Comparison of ENCODE assay signal across 8 cellular contexts in the genomic region with DNA sequence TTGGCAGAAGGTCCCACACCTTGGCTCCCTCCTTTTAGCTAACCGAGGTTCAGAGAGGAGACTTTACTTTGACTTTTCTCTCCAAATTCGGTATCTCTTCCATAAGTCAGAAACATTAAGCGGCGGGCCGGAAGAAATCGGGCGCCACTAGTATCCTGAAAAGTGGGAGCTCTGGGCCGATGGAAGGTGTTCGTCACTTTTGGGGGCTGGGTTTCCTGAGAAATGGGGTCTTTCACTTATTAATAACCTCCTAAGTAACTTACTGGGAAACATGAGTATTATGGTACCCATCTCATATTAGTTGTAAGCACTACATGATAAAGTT. TPM values are rescaled to one million over a fixed set of nuclear protein-coding genes. Genes with fewer than 3 reads are reported as not detected.
DNase-seq lines count a peak whose midpoint lies in the region; ATAC-seq and TF ChIP-seq lines count a peak whose summit lies in the region.

No MANE protein-coding gene starts in this region.

- H3K27me3 ChIP-seq in adrenal gland (no peaks in the 10 kb centered on the region), right lobe of liver (no peaks in the 10 kb centered on the region), tibial nerve (no peaks in the 10 kb centered on the region)

- ATAC-seq in right lobe of liver: no peak
- no peak for ATAC-seq in HG03439 (IDR thresholded peaks at IDR 0.05; ENCODE audit: unreplicated experiment)

- intact Hi-C loops in adrenal gland (cut with DNase I): loop anchor here in 1 of 2 donors (5.0 kb wide), 1 partner anchor 85 kb away; a partner anchor contains a TSS
- intact Hi-C loops in right lobe of liver (cut with DNase I): no loop called here

- DNase-seq in activated T-cell treated with anti-CD3 and anti-CD28 coated beads, Interleukin-2, amount 50 U/mL, for 24 hours: no peak
- no peak for DNase-seq in activated T-cell treated with anti-CD3 and anti-CD28 coated beads, Interleukin-2, amount 50 U/mL, for 1 hour
- no peak for DNase-seq in adrenal gland
- DNase-seq in right lobe of liver: no peak
- peak; percentile 16 to 22 for DNase-seq in tibial nerve (ENCODE audit: low spot score in 2 of 2)
- DNase-seq in SKM-1 treated with dmso at 0.1 percent for 144 hours (lab: John Stamatoyannopoulos, UW; ENCODE audit: unreplicated experiment): no peak
- DNase-seq in medulla oblongata (ENCODE audit: extremely low spot score): no peak

- no peaks in the 10 kb centered on the region for H3K9me3 Mint-ChIP-seq in activated T-cell treated with anti-CD3 and anti-CD28 coated beads, Interleukin-2, amount 50 U/mL, for 24 hours

- no peak for TF ChIP-seq POLR2A in adrenal gland (IDR thresholded peaks at IDR 0.05)
- TF ChIP-seq POLR2A in right lobe of liver (IDR thresholded peaks at IDR 0.05): no peak
- TF ChIP-seq POLR2A in tibial nerve (IDR thresholded peaks at IDR 0.05): no peak

- TF ChIP-seq CTCF in adrenal gland (IDR thresholded peaks at IDR 0.05): no peak
- no peak for TF ChIP-seq CTCF in right lobe of liver (IDR thresholded peaks at IDR 0.05)
- TF ChIP-seq CTCF in tibial nerve (IDR thresholded peaks at IDR 0.05): no peak

- no peak for TF ChIP-seq EP300 in tibial nerve (IDR thresholded peaks at IDR 0.05)

- WGBS in adrenal gland, 4 donors: 0 to 7% (median 3%) methylated on average over 9 of the region's 9 CpGs
- WGBS in right lobe of liver (ENCODE audit: insufficient coverage, low coverage, low lambda C conversion rate, missing lambda C conversion rate): 1% methylated on average over 9 of the region's 9 CpGs
- 3 to 15% methylated on average over 9 of the region's 9 CpGs for WGBS in tibial nerve, 2 donors

- H3K27ac ChIP-seq in adrenal gland: peak overlapping the region; percentile 94 to 97 (median 97)
- H3K27ac ChIP-seq in right lobe of liver: peak overlapping the region; percentile 96 to 99 (median 99)
- peak overlapping the region; percentile 84 to 98 (median 98) for H3K27ac ChIP-seq in tibial nerve

- H3K27ac Mint-ChIP-seq in activated T-cell treated with anti-CD3 and anti-CD28 coated beads, Interleukin-2, amount 50 U/mL, for 24 hours: peak overlapping the region; percentile 98

- H3K36me3 Mint-ChIP-seq in activated T-cell treated with anti-CD3 and anti-CD28 coated beads, Interleukin-2, amount 50 U/mL, for 24 hours (ENCODE audit: low read depth): peaks cover 20% of the 10 kb centered on the region

- H3K4me1 ChIP-seq in adrenal gland (replicated peaks in 1 of 2) (peaks cover 0 to 14% of the 10 kb centered on the region in 2 donors), right lobe of liver (peaks cover 0 to 10% (median 3%) of the 10 kb centered on the region in 4 donors), tibial nerve (peaks cover 0 to 20% (median 5%) of the 10 kb centered on the region in 4 donors)

- H3K36me3 ChIP-seq in adrenal gland (replicated peaks in 1 of 2) (no peaks in the 10 kb centered on the region), right lobe of liver (no peaks in the 10 kb centered on the region), tibial nerve (peaks cover 0 to 11% (median 0%) of the 10 kb centered on the region in 3 donors)

- H3K4me3 ChIP-seq in adrenal gland (peak overlapping the region; percentile 70 to 95 (median 80)), right lobe of liver (peak overlapping the region; percentile 77 to 90 (median 88)), tibial nerve (peak overlapping the region; percentile 62 to 92 (median 84))

- no peaks in the 10 kb centered on the region for H3K9me3 ChIP-seq in adrenal gland (replicated peaks in 1 of 3)
- no peaks in the 10 kb centered on the region for H3K9me3 ChIP-seq in right lobe of liver
- H3K9me3 ChIP-seq in tibial nerve: no peaks in the 10 kb centered on the region

- H3K4me1 Mint-ChIP-seq in activated T-cell treated with anti-CD3 and anti-CD28 coated beads, Interleukin-2, amount 50 U/mL, for 24 hours (ENCODE audit: low read depth): peaks cover 35% of the 10 kb centered on the region

- peaks cover 3% of the 10 kb centered on the region for H3K27me3 Mint-ChIP-seq in activated T-cell treated with anti-CD3 and anti-CD28 coated beads, Interleukin-2, amount 50 U/mL, for 24 hours

- H3K4me3 Mint-ChIP-seq in activated T-cell treated with anti-CD3 and anti-CD28 coated beads, Interleukin-2, amount 50 U/mL, for 24 hours: peak overlapping the region; percentile 96

RNA-seq across cellular contexts. Expression of a gene that starts 0.7 kb away (rescaled TPM):
- total RNA-seq in adrenal gland: 10 to 100 TPM; 15.9 to 47.2 (median 31.6) TPM
- polyA plus RNA-seq in adrenal gland: 10 to 100 TPM in 1 of 3 donors, 1 to 10 TPM in 2; 5.4 to 20.4 (median 8.5) TPM
- 10 to 100 TPM; 19.9 to 28.2 (median 23.2) TPM for total RNA-seq in right lobe of liver
- 10 to 100 TPM; 24.3 to 43.1 (median 33.7) TPM for total RNA-seq in tibial nerve

Comparison
In these comparisons a context has a peak if more than half of its experiments do, and no peak if none do; other contexts are left out.
1. DNase-seq: peak in tibial nerve (2 of 2); none in activated T-cell treated with anti-CD3 and anti-CD28 coated beads, Interleukin-2, amount 50 U/mL, for 24 hours (single experiment), activated T-cell treated with anti-CD3 and anti-CD28 coated beads, Interleukin-2, amount 50 U/mL, for 1 hour (single experiment), adrenal gland (0 of 7), right lobe of liver (0 of 3), SKM-1 treated with dmso at 0.1 percent for 144 hours (single experiment) and medulla oblongata (single experiment).
2. Peak in every context shown above with its lines, with median percentiles within 50 percentile points of each other: H3K27ac ChIP-seq and H3K4me3 ChIP-seq.